1 cellular context compared by ENCODE assay signal in genomic region chr15:31377030-31377429, GRCh38.
TF ChIP-seq lines count a peak whose summit lies in the region.

No MANE protein-coding gene starts in this region.

TF ChIP-seq in GM23338, 12 proteins besides CTCF, POLR2A, EP300 and RAD21:
- TF ChIP-seq ZNF462 (CRISPR knock-in tag; IDR thresholded peaks at IDR 0.05) = no peak
- TF ChIP-seq ZNF331 (CRISPR knock-in tag; IDR thresholded peaks at IDR 0.05; ENCODE audit: low read depth) = no peak
- TF ChIP-seq NANOG (IDR thresholded peaks at IDR 0.05; ENCODE audit: borderline replicate concordance) = no peak
- no peak for TF ChIP-seq ZNF114 (CRISPR knock-in tag; IDR thresholded peaks at IDR 0.05)
- no peak for TF ChIP-seq STAT1 (IDR thresholded peaks at IDR 0.05; ENCODE audit: unreplicated experiment)
- TF ChIP-seq, protein P1, sequence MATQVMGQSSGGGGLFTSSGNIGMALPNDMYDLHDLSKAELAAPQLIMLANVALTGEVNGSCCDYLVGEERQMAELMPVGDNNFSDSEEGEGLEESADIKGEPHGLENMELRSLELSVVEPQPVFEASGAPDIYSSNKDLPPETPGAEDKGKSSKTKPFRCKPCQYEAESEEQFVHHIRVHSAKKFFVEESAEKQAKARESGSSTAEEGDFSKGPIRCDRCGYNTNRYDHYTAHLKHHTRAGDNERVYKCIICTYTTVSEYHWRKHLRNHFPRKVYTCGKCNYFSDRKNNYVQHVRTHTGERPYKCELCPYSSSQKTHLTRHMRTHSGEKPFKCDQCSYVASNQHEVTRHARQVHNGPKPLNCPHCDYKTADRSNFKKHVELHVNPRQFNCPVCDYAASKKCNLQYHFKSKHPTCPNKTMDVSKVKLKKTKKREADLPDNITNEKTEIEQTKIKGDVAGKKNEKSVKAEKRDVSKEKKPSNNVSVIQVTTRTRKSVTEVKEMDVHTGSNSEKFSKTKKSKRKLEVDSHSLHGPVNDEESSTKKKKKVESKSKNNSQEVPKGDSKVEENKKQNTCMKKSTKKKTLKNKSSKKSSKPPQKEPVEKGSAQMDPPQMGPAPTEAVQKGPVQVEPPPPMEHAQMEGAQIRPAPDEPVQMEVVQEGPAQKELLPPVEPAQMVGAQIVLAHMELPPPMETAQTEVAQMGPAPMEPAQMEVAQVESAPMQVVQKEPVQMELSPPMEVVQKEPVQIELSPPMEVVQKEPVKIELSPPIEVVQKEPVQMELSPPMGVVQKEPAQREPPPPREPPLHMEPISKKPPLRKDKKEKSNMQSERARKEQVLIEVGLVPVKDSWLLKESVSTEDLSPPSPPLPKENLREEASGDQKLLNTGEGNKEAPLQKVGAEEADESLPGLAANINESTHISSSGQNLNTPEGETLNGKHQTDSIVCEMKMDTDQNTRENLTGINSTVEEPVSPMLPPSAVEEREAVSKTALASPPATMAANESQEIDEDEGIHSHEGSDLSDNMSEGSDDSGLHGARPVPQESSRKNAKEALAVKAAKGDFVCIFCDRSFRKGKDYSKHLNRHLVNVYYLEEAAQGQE (IDR thresholded peaks at IDR 0.05; ENCODE audit: unreplicated experiment) = no peak
- TF ChIP-seq EZH2phosphoT487 (IDR thresholded peaks at IDR 0.05; ENCODE audit: unreplicated experiment) = no peak
- TF ChIP-seq EZH2 (IDR thresholded peaks at IDR 0.05; ENCODE audit: low read depth, unreplicated experiment) = no peak
- TF ChIP-seq JUNB (IDR thresholded peaks at IDR 0.05; ENCODE audit: unreplicated experiment) = no peak
- TF ChIP-seq ETS1 (IDR thresholded peaks at IDR 0.05) = no peak
- TF ChIP-seq POLR2AphosphoS5 (IDR thresholded peaks at IDR 0.05; ENCODE audit: low read depth) = no peak
TF ChIP-seq in GM23338: peak in this region for 0.
